ENCODE assay signal across 23 cellular contexts in the genomic region with DNA sequence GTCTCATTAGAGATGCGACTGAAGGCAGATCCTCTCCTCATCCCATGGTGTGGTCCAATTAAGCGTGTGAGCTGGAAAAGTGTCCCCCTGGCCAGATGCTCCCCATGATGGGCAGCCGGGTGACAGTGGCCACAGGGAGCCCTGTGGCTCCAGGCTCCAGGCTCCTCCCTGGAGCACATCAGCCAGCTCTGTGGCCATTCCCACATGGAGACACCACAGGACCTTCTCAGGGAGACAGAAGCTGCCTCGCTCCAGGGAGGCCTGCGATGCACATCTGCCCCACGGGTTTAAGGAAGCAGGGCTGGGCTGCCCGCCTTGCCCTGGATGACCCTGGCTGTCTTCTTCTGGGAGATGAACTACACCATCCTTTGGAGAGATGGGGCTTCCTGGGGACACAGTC.
"Had no signal": no experiment of that assay in that cellular context is flagged by ENCODE, and none has a peak within 500 bp of the region (broad histone marks: within the 10 kb centered on the region; RNA-seq: fewer than 3 reads in every experiment).

No MANE protein-coding gene starts in this region.

- H3K36me3 Mint-ChIP-seq: naive thymus-derived CD8-positive, alpha-beta T cell; stimulated activated effector memory CD8-positive, alpha-beta T cell treated with anti-CD3 and anti-CD28 coated beads, Interleukin-12 subunit alpha, Interleukin-12 subunit beta, amount 100 ng/mL, for 72 hours; type B pancreatic cell had no signal

- H3K27me3 Mint-ChIP-seq: stimulated activated naive CD8-positive, alpha-beta T cell treated with anti-CD3 and anti-CD28 coated beads, Interleukin-15, amount 100 ng/mL, for 72 hours had no signal

- H3K4me3 Mint-ChIP-seq: naive thymus-derived CD8-positive, alpha-beta T cell; nephron; neural crest cell; stimulated activated effector memory CD8-positive, alpha-beta T cell treated with anti-CD3 and anti-CD28 coated beads, Interleukin-12 subunit alpha, Interleukin-12 subunit beta, amount 100 ng/mL, for 72 hours; stimulated activated naive CD8-positive, alpha-beta T cell treated with anti-CD3 and anti-CD28 coated beads, Interleukin-15, amount 100 ng/mL, for 72 hours; type B pancreatic cell had no signal

- H3K27ac Mint-ChIP-seq: nephron; progenitor cell of endocrine pancreas; stimulated activated effector memory CD8-positive, alpha-beta T cell treated with anti-CD3 and anti-CD28 coated beads, Interleukin-12 subunit alpha, Interleukin-12 subunit beta, amount 100 ng/mL, for 72 hours; stimulated activated naive CD8-positive, alpha-beta T cell treated with anti-CD3 and anti-CD28 coated beads, Interleukin-15, amount 100 ng/mL, for 72 hours; type B pancreatic cell had no signal

- H3K9me3 Mint-ChIP-seq: type B pancreatic cell had no signal

- DNase-seq: glutamatergic neuron; heart left ventricle; hypothalamus; kidney glomerular epithelial cell; left colon; left lung; lower lobe of right lung; mammary epithelial cell; mesenchymal stem cell; naive thymus-derived CD8-positive, alpha-beta T cell; occipital lobe; ovary; stimulated activated CD4-positive, alpha-beta T cell treated with anti-CD3 and anti-CD28 coated beads, Interleukin-15, amount 100 ng/mL, for 24 hours; stimulated activated CD4-positive, alpha-beta T cell treated with anti-CD3 and anti-CD28 coated beads, Interleukin-2, amount 100 ng/mL, for 24 hours; stimulated activated CD4-positive, alpha-beta T cell treated with anti-CD3 and anti-CD28 coated beads, Interleukin-4, amount 100 ng/mL, for 1 hour; stimulated activated naive CD4-positive, alpha-beta T cell treated with Interleukin-2 at 50 U/mL for 16 hours; stimulated activated naive CD8-positive, alpha-beta T cell treated with anti-CD3 and anti-CD28 coated beads, Interleukin-15, amount 100 ng/mL, for 72 hours; substantia nigra had no signal

- H3K4me1 Mint-ChIP-seq: nephron, neural crest cell had no signal
